25 cellular contexts compared by ENCODE assay signal in the genomic region with DNA sequence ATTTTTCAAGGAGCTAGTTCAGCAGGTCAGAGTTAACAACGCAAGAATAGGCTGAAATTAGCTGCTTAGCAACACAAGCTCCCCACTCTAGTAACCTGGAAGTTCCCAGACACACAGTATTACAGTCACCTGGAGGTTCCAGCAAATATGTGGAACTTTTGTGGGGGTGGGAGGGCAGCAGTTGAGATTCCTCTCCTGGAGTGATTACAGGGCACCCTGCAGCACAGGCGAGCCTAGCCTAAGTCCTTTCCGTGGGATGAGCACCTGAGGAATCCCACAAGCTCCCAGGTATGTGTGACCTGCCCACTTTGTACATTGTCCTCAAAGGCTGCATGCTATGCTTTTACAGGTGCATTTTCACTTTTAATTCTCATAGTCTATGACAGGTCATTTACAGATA. TPM values are rescaled to one million over a fixed set of nuclear protein-coding genes. Genes with fewer than 3 reads are reported as not detected.
DNase-seq lines count a peak whose midpoint lies in the region; ATAC-seq and TF ChIP-seq lines count a peak whose summit lies in the region.
"Had no signal": no experiment of that assay in that cellular context is flagged by ENCODE, and none has a peak within 500 bp of the region (broad histone marks: within the 10 kb centered on the region; RNA-seq: fewer than 3 reads in every experiment).

No MANE protein-coding gene starts in this region.

- peaks cover 18% of the 10 kb centered on the region for H3K36me3 Mint-ChIP-seq in activated CD8-positive, alpha-beta T cell treated with anti-CD3 and anti-CD28 coated beads for 36 hours (ENCODE audit: low read depth)
- peaks cover 10% of the 10 kb centered on the region for H3K36me3 Mint-ChIP-seq in activated CD8-positive, alpha-beta T cell treated with anti-CD3 and anti-CD28 coated beads, Interleukin-2, amount 10 ng/mL, durations not matched to agents 7 days and 5 days (ENCODE audit: low read depth)
- H3K36me3 Mint-ChIP-seq in activated naive CD8-positive, alpha-beta T cell treated with anti-CD3 and anti-CD28 coated beads for 36 hours: peaks cover 57% of the 10 kb centered on the region
- H3K36me3 Mint-ChIP-seq in nephron (ENCODE audit: low read depth): no peaks in the 10 kb centered on the region

- no peaks in the 10 kb centered on the region for H3K27me3 ChIP-seq in DOHH2 (ENCODE audit: control insufficient read depth, low read length)
- H3K27me3 ChIP-seq: BLaER1 treated with 17β-estradiol and CSF1 and Interleukin-3, amounts not matched to agents 10 nM and 100 nM had no signal

- intact Hi-C loops in activated CD8-positive, alpha-beta T cell treated with anti-CD3 and anti-CD28 coated beads for 36 hours (cut with micrococcal nuclease): no loop called here

- no peaks in the 10 kb centered on the region for H3K9me3 ChIP-seq in DOHH2 (ENCODE audit: control insufficient read depth, insufficient read depth, low read length)
- H3K9me3 ChIP-seq: thoracic aorta had no signal

- POLR2A ChIA-PET in activated CD8-positive, alpha-beta T cell treated with anti-CD3 and anti-CD28 coated beads for 36 hours (lab: Charles Lee): interaction anchor here (1.0 to 5.1 kb wide), 4 partner anchors 10 to 15 kb away, joined by 3 to 71 read pairs (median 4); a partner anchor contains a TSS
- POLR2A ChIA-PET in activated CD8-positive, alpha-beta T cell treated with anti-CD3 and anti-CD28 coated beads, Interleukin-2, amount 10 ng/mL, durations not matched to agents 7 days and 5 days (lab: Charles Lee): interaction anchor here (1.3 to 10.2 kb wide), 2 partner anchors 10 to 14 kb away, joined by 3 to 138 read pairs; a partner anchor contains a TSS

- no peak for DNase-seq in activated CD8-positive, alpha-beta T cell treated with anti-CD3 and anti-CD28 coated beads for 36 hours
- DNase-seq in activated CD8-positive, alpha-beta T cell treated with anti-CD3 and anti-CD28 coated beads, Interleukin-2, amount 10 ng/mL, durations not matched to agents 7 days and 5 days: no peak
- no peak for DNase-seq in activated naive CD8-positive, alpha-beta T cell treated with anti-CD3 and anti-CD28 coated beads for 36 hours
- no peak for DNase-seq in OCI-M1 (lab: John Stamatoyannopoulos, UW)
- no peak for DNase-seq in NCI-H1048 (lab: John Stamatoyannopoulos, UW)
- DNase-seq: ACHN; activated CD4-positive, alpha-beta T cell treated with anti-CD3 and anti-CD28 coated beads, Interleukin-2, amount 50 U/mL, for 4 hours; cerebellar nuclear complex; HCEC 1CT; NCI-H1092 treated with DMSO at 0.1 percent for 48 hours; NCI-H2029; NCI-H226; occipital lobe; retina; stimulated activated CD4-positive, alpha-beta T cell treated with anti-CD3 and anti-CD28 coated beads, Interleukin-2, amount 100 ng/mL, for 24 hours; T-helper 9 cell; WERI-Rb-1 had no signal

- H3K36me3 ChIP-seq in DOHH2 (ENCODE audit: control insufficient read depth, low read length): peaks cover 4% of the 10 kb centered on the region; the same call in 1 of the 2 replicates
- H3K36me3 ChIP-seq: thoracic aorta, WERI-Rb-1 had no signal

- H3K27me3 Mint-ChIP-seq in activated CD8-positive, alpha-beta T cell treated with anti-CD3 and anti-CD28 coated beads for 36 hours: no peaks in the 10 kb centered on the region
- H3K27me3 Mint-ChIP-seq in activated CD8-positive, alpha-beta T cell treated with anti-CD3 and anti-CD28 coated beads, Interleukin-2, amount 10 ng/mL, durations not matched to agents 7 days and 5 days (ENCODE audit: low read depth): no peaks in the 10 kb centered on the region
- H3K27me3 Mint-ChIP-seq in activated naive CD8-positive, alpha-beta T cell treated with anti-CD3 and anti-CD28 coated beads for 36 hours: no peaks in the 10 kb centered on the region
- H3K27me3 Mint-ChIP-seq in nephron (ENCODE audit: low read depth): no peaks in the 10 kb centered on the region

- CTCF ChIA-PET in activated CD8-positive, alpha-beta T cell treated with anti-CD3 and anti-CD28 coated beads for 36 hours (lab: Charles Lee): interaction anchor here (1.1 to 3.3 kb wide), 2 partner anchors 13 to 33 kb away, joined by 3 to 20 read pairs; a partner anchor contains a TSS
- CTCF ChIA-PET in activated CD8-positive, alpha-beta T cell treated with anti-CD3 and anti-CD28 coated beads, Interleukin-2, amount 10 ng/mL, durations not matched to agents 7 days and 5 days (lab: Charles Lee): interaction anchor here (1.1 to 2.4 kb wide), 6 partner anchors 10 to 83 kb away, joined by 3 to 11 read pairs (median 5); a partner anchor contains a TSS

- H3K9me2 ChIP-seq in DOHH2 (replicated peaks; ENCODE audit: control insufficient read depth, low read length): no peaks in the 10 kb centered on the region

- H3K79me2 ChIP-seq in DOHH2 (ENCODE audit: control insufficient read depth, low read length): no peaks in the 10 kb centered on the region

- no peak for ATAC-seq in activated CD8-positive, alpha-beta T cell treated with anti-CD3 and anti-CD28 coated beads for 36 hours
- no peak for ATAC-seq in activated CD8-positive, alpha-beta T cell treated with anti-CD3 and anti-CD28 coated beads, Interleukin-2, amount 10 ng/mL, durations not matched to agents 7 days and 5 days
- no peak for ATAC-seq in HG03354 (IDR thresholded peaks at IDR 0.05; ENCODE audit: poor library complexity, severe bottlenecking, unreplicated experiment)
- ATAC-seq: SK-N-SH treated with all-trans-retinoic acid at 6 μM for 48 hours had no signal

- H3K4me1 Mint-ChIP-seq in activated CD8-positive, alpha-beta T cell treated with anti-CD3 and anti-CD28 coated beads for 36 hours (ENCODE audit: low read depth): peaks cover 86% of the 10 kb centered on the region
- peaks cover 60% of the 10 kb centered on the region for H3K4me1 Mint-ChIP-seq in activated CD8-positive, alpha-beta T cell treated with anti-CD3 and anti-CD28 coated beads, Interleukin-2, amount 10 ng/mL, durations not matched to agents 7 days and 5 days (ENCODE audit: low read depth)
- H3K4me1 Mint-ChIP-seq in activated naive CD8-positive, alpha-beta T cell treated with anti-CD3 and anti-CD28 coated beads for 36 hours: peaks cover 81% of the 10 kb centered on the region
- H3K4me1 Mint-ChIP-seq in nephron: peaks cover 34% of the 10 kb centered on the region

- H3K4me3 ChIP-seq in DOHH2 (ENCODE audit: low read length): no peak overlapping the region
- H3K4me3 ChIP-seq: BLaER1 treated with 17β-estradiol and CSF1 and Interleukin-3, amounts not matched to agents 10 nM and 100 nM; lung; smooth muscle cell; thoracic aorta had no signal

- peak overlapping the region; percentile 26 for H3K4me2 ChIP-seq in DOHH2 (ENCODE audit: low read length)
- H3K4me2 ChIP-seq: BLaER1 treated with 17β-estradiol and CSF1 and Interleukin-3, amounts not matched to agents 10 nM and 100 nM; smooth muscle cell had no signal

- H3K27ac ChIP-seq in DOHH2 (ENCODE audit: low read depth, low read length): no peak overlapping the region
- H3K27ac ChIP-seq: BLaER1 treated with 17β-estradiol and CSF1 and Interleukin-3, amounts not matched to agents 10 nM and 100 nM; thoracic aorta; WERI-Rb-1 had no signal

- no peak for TF ChIP-seq CTCF in activated CD8-positive, alpha-beta T cell treated with anti-CD3 and anti-CD28 coated beads for 36 hours (IDR thresholded peaks at IDR 0.05)
- TF ChIP-seq CTCF in DOHH2 (IDR thresholded peaks at IDR 0.05; ENCODE audit: low read depth, low read length, poor library complexity, severe bottlenecking): no peak
- TF ChIP-seq CTCF in nephron (IDR thresholded peaks at IDR 0.05; ENCODE audit: unreplicated experiment in 3 of 3): no peak

- peak overlapping the region; percentile 86 for H3K27ac Mint-ChIP-seq in activated CD8-positive, alpha-beta T cell treated with anti-CD3 and anti-CD28 coated beads for 36 hours
- H3K27ac Mint-ChIP-seq in activated CD8-positive, alpha-beta T cell treated with anti-CD3 and anti-CD28 coated beads, Interleukin-2, amount 10 ng/mL, durations not matched to agents 7 days and 5 days: no peak overlapping the region
- H3K27ac Mint-ChIP-seq in activated naive CD8-positive, alpha-beta T cell treated with anti-CD3 and anti-CD28 coated beads for 36 hours: peak overlapping the region; percentile 94
- peak overlapping the region; percentile 54 to 82 (median 58) for H3K27ac Mint-ChIP-seq in nephron

- H4K20me1 ChIP-seq in DOHH2 (ENCODE audit: control insufficient read depth, insufficient read depth, low read depth, low read length): no peaks in the 10 kb centered on the region

- no peak overlapping the region for H3K4me3 Mint-ChIP-seq in activated CD8-positive, alpha-beta T cell treated with anti-CD3 and anti-CD28 coated beads for 36 hours
- H3K4me3 Mint-ChIP-seq in activated CD8-positive, alpha-beta T cell treated with anti-CD3 and anti-CD28 coated beads, Interleukin-2, amount 10 ng/mL, durations not matched to agents 7 days and 5 days: no peak overlapping the region
- no peak overlapping the region for H3K4me3 Mint-ChIP-seq in activated naive CD8-positive, alpha-beta T cell treated with anti-CD3 and anti-CD28 coated beads for 36 hours
- no peak overlapping the region for H3K4me3 Mint-ChIP-seq in nephron

- H3F3A ChIP-seq in DOHH2 (ENCODE audit: control insufficient read depth, insufficient read depth): peaks cover 13% of the 10 kb centered on the region

- peaks cover 90% of the 10 kb centered on the region for H3K4me1 ChIP-seq in DOHH2 (ENCODE audit: control insufficient read depth, low read length)

- peaks cover 4% of the 10 kb centered on the region for H3K9me3 Mint-ChIP-seq in activated CD8-positive, alpha-beta T cell treated with anti-CD3 and anti-CD28 coated beads for 36 hours
- no peaks in the 10 kb centered on the region for H3K9me3 Mint-ChIP-seq in activated CD8-positive, alpha-beta T cell treated with anti-CD3 and anti-CD28 coated beads, Interleukin-2, amount 10 ng/mL, durations not matched to agents 7 days and 5 days (ENCODE audit: insufficient read depth)
- H3K9me3 Mint-ChIP-seq in activated naive CD8-positive, alpha-beta T cell treated with anti-CD3 and anti-CD28 coated beads for 36 hours: peaks cover 5% of the 10 kb centered on the region
- H3K9me3 Mint-ChIP-seq in nephron: no peaks in the 10 kb centered on the region

RNA-seq across cellular contexts. Expression of a gene that starts 13.6 kb away (rescaled TPM):
- total RNA-seq in activated CD8-positive, alpha-beta T cell treated with anti-CD3 and anti-CD28 coated beads for 36 hours: 10 to 100 TPM; 15.5 to 15.8 TPM
- total RNA-seq in activated CD8-positive, alpha-beta T cell treated with anti-CD3 and anti-CD28 coated beads, Interleukin-2, amount 10 ng/mL, durations not matched to agents 7 days and 5 days: 10 to 100 TPM; 10.2 to 10.7 TPM
- total RNA-seq in activated naive CD8-positive, alpha-beta T cell treated with anti-CD3 and anti-CD28 coated beads for 36 hours: 10 to 100 TPM; 16.7 to 21.4 TPM
